8 cellular contexts compared by ENCODE assay signal in genomic region chr11:65920035-65920802, GRCh38. TPM values are rescaled to one million over a fixed set of nuclear protein-coding genes. Genes with fewer than 3 reads are reported as not detected.
DNase-seq lines count a peak whose midpoint lies in the region; ATAC-seq, FAIRE-seq and TF ChIP-seq lines count a peak whose summit lies in the region.

No MANE protein-coding gene starts in this region.

- no peak for TF ChIP-seq POLR2A in HepG2 (IDR thresholded peaks at IDR 0.05; ENCODE audit: insufficient read depth in 1 of 2, low read depth in 2 of 2, low read length in 2 of 2)
- TF ChIP-seq POLR2A in testis (IDR thresholded peaks at IDR 0.05): no peak
- no peak for TF ChIP-seq POLR2A in GM12891 (IDR thresholded peaks at IDR 0.05; ENCODE audit: low read depth, low read length)

- H3K4me3 Mint-ChIP-seq in activated naive CD8-positive, alpha-beta T cell treated with anti-CD3 and anti-CD28 coated beads, Interleukin-2, amount 50 U/mL, for 24 hours: peak overlapping the region; percentile 90

- peak overlapping the region; percentile 71 for H3K4me3 ChIP-seq in BJ (ENCODE audit: low read depth, low read length)
- peak overlapping the region; percentile 76 to 80 (median 79) for H3K4me3 ChIP-seq in HepG2 (replicated peaks in 1 of 3; ENCODE audit: insufficient read depth in 1 of 3, low read depth in 2 of 3, low read length in 3 of 3)
- H3K4me3 ChIP-seq in testis: peak overlapping the region; percentile 85 to 98

- DNase-seq in BJ (ENCODE audit: low read depth): no peak
- DNase-seq in activated naive CD8-positive, alpha-beta T cell treated with anti-CD3 and anti-CD28 coated beads, Interleukin-2, amount 50 U/mL, for 24 hours: peak; percentile 53
- no peak for DNase-seq in HepG2 (ENCODE audit: low spot score)
- DNase-seq in testis: peak; percentile 54
- DNase-seq in SW 1271 (lab: John Stamatoyannopoulos, UW): no peak
- DNase-seq in cortex of kidney (lab: John Stamatoyannopoulos, UW): no peak
- no peak for DNase-seq in GM12891 (ENCODE audit: insufficient read length, low spot score)

- H3K4me2 ChIP-seq in HepG2 (ENCODE audit: low read depth, low read length): peak overlapping the region; percentile 93

- FAIRE-seq in HepG2 (lab: Jason Lieb, UNC): no peak
- no peak for FAIRE-seq in GM12891 (lab: Jason Lieb, UNC)

- intact Hi-C loops in HepG2 (cut with micrococcal nuclease; ENCODE audit: unreplicated experiment) (no loop called here), testis (cut with DNase I; ENCODE audit: low total_unique reads) (no loop called here)

- no peak for TF ChIP-seq RAD21 in HepG2 (CRISPR knock-in tag; IDR thresholded peaks at IDR 0.05)

- peak; percentile 0 for ATAC-seq in HG02798 (IDR thresholded peaks at IDR 0.05; ENCODE audit: poor library complexity, unreplicated experiment)
- peak; percentile 8 for ATAC-seq in activated naive CD8-positive, alpha-beta T cell treated with anti-CD3 and anti-CD28 coated beads, Interleukin-2, amount 50 U/mL, for 24 hours
- ATAC-seq in HepG2: peak; percentile 17; the same call in 2 of the 3 replicates

- BruUV-seq in HepG2 (replicated peaks; lab: Mats Ljungman, UMichigan): TSS peak; percentile 38

- H4K20me1 ChIP-seq in HepG2 (ENCODE audit: insufficient read depth, low read length): no peaks in the 10 kb centered on the region

- H3K79me2 ChIP-seq in HepG2 (ENCODE audit: insufficient read depth, low read length): peaks cover 11% of the 10 kb centered on the region

- in situ Hi-C loops in HepG2 (cut with HindIII; ENCODE audit: extremely low pct_ligation_motif_present, low pct_unique_long_range_greater_than_20kb): no loop called here

- POLR2A ChIA-PET in BJ (lab: Charles Lee): no interaction called here
- POLR2A ChIA-PET in HepG2 (lab: Yijun Ruan, JAX): interaction anchor here (1.4 to 1.5 kb wide), 2 partner anchors 9 to 30 kb away, joined by 3 to 4 read pairs; partner anchors contain the start of gene CCDC85B

- TF ChIP-seq EP300 in HepG2 (IDR thresholded peaks at IDR 0.05; ENCODE audit: low read depth in 2 of 2, low read length in 2 of 2) (no peak), HepG2 (CRISPR knock-in tag; IDR thresholded peaks at IDR 0.05; ENCODE audit: borderline replicate concordance) (no peak)

- no peaks in the 10 kb centered on the region for H3K9me3 Mint-ChIP-seq in activated naive CD8-positive, alpha-beta T cell treated with anti-CD3 and anti-CD28 coated beads, Interleukin-2, amount 50 U/mL, for 24 hours

- H2AFZ ChIP-seq in HepG2 (ENCODE audit: low read length): no peak overlapping the region

- peak overlapping the region; percentile 68 for H3K9ac ChIP-seq in HepG2 (ENCODE audit: insufficient read depth, low read depth, low read length)

- peaks cover 8% of the 10 kb centered on the region for H3K36me3 Mint-ChIP-seq in activated naive CD8-positive, alpha-beta T cell treated with anti-CD3 and anti-CD28 coated beads, Interleukin-2, amount 50 U/mL, for 24 hours (ENCODE audit: low read depth)

- H3K4me1 ChIP-seq in HepG2 (ENCODE audit: insufficient read depth, low read length): peaks cover 42% of the 10 kb centered on the region
- H3K4me1 ChIP-seq in testis: peaks cover 39% of the 10 kb centered on the region

- peak overlapping the region; percentile 87 for H3K27ac Mint-ChIP-seq in activated naive CD8-positive, alpha-beta T cell treated with anti-CD3 and anti-CD28 coated beads, Interleukin-2, amount 50 U/mL, for 24 hours

- no peaks in the 10 kb centered on the region for H3K9me3 ChIP-seq in HepG2 (ENCODE audit: low read length)
- H3K9me3 ChIP-seq in testis: no peaks in the 10 kb centered on the region

- 71% methylated on average over 16 of the region's 31 CpGs for WGBS in HepG2 (ENCODE audit: low lambda C conversion rate)
- 12 to 16% methylated on average over 9 to 31 of the region's 31 CpGs for WGBS in testis, 2 donors

- CTCF ChIA-PET in BJ (lab: Yijun Ruan, JAX) (interaction anchor here (0.8 to 2.3 kb wide), 4 partner anchors 30 to 68 kb away, joined by 3 to 7 read pairs (median 4); partner anchors contain the start of gene CCDC85B), HepG2 (lab: Yijun Ruan, JAX; ENCODE audit: low intra/inter-chr PET ratio, low total read pairs) (no interaction called here)

- H3K27me3 ChIP-seq in BJ (ENCODE audit: control insufficient read depth, insufficient read depth, low read length): no peaks in the 10 kb centered on the region
- H3K27me3 ChIP-seq in HepG2 (ENCODE audit: control insufficient read depth in 1 of 2, insufficient read depth in 2 of 2, low read length in 2 of 2): no peaks in the 10 kb centered on the region
- H3K27me3 ChIP-seq in testis: no peaks in the 10 kb centered on the region

- TF ChIP-seq CTCF in BJ (IDR thresholded peaks at IDR 0.05; ENCODE audit: insufficient read depth, low read depth, low read length) (no peak), HepG2 (CRISPR knock-in tag; IDR thresholded peaks at IDR 0.05) (no peak), testis (IDR thresholded peaks at IDR 0.05) (no peak)

- no peaks in the 10 kb centered on the region for H3K27me3 Mint-ChIP-seq in activated naive CD8-positive, alpha-beta T cell treated with anti-CD3 and anti-CD28 coated beads, Interleukin-2, amount 50 U/mL, for 24 hours

- H3K4me1 Mint-ChIP-seq in activated naive CD8-positive, alpha-beta T cell treated with anti-CD3 and anti-CD28 coated beads, Interleukin-2, amount 50 U/mL, for 24 hours: peaks cover 41% of the 10 kb centered on the region

- H3K36me3 ChIP-seq in BJ (ENCODE audit: control insufficient read depth, insufficient read depth, low read length) (peaks cover 12% of the 10 kb centered on the region), HepG2 (replicated peaks in 1 of 2; ENCODE audit: control insufficient read depth in 1 of 2, insufficient read depth in 2 of 2, low read length in 2 of 2) (no peaks in the 10 kb centered on the region; a peak in 1 of 5 replicates), testis (ENCODE audit: low read depth, missing control alignments) (no peaks in the 10 kb centered on the region)

- H3K27ac ChIP-seq in HepG2 (ENCODE audit: extremely low read length, insufficient read depth, low read length) (no peak overlapping the region), testis (peak overlapping the region; percentile 88 to 97)

RNA-seq across cellular contexts. Expression of gene DRAP1, which starts 1.0 kb away (rescaled TPM):
- polyA plus RNA-seq in BJ (2011; rRNA removed) (137 and 141 TPM in 2 replicates), HepG2 (2011; rRNA removed) (44.6 and 46.8 TPM in 2 replicates), testis (ENCODE audit: insufficient read depth, low read depth, low replicate concordance) (304 TPM)
- polyA minus RNA-seq in BJ (2011; rRNA and poly(A)+ RNA removed): 43.8 and 54.5 TPM in 2 replicates
- total RNA-seq in HepG2 (2016; rRNA removed; fragmentation: Illumina TruSeq; extraction: Trizol) (31.5 and 52.3 TPM in 2 replicates), testis (100 to 1,000 TPM; 215 to 243 TPM)
- 32.1 and 35.5 TPM in 2 replicates for total RNA-seq in HepG2 (2016; cell fraction: cytosol; rRNA removed; fragmentation: Illumina TruSeq; extraction: Trizol; ENCODE audit: low read depth)
- 29.7 and 54.9 TPM in 2 replicates for total RNA-seq in HepG2 (2016; cell fraction: insoluble cytoplasmic fraction; rRNA removed; fragmentation: Illumina TruSeq; extraction: Trizol)
- total RNA-seq in HepG2 (2016; cell fraction: membrane; rRNA removed; fragmentation: Illumina TruSeq; extraction: Trizol): 34.4 and 36.2 TPM in 2 replicates
- total RNA-seq in HepG2 (2016; cell fraction: nucleus; rRNA removed; fragmentation: Illumina TruSeq; extraction: Trizol): 27.2 and 28.4 TPM in 2 replicates
- polyA plus RNA-seq in HepG2 (2011; cell fraction: cytosol; rRNA removed): 49.1 and 57.2 TPM in 2 replicates
- polyA plus RNA-seq in HepG2 (2011; cell fraction: nucleus; rRNA removed): 60.0 and 61.5 TPM in 2 replicates
- 65.4 and 72.6 TPM in 2 replicates for polyA plus RNA-seq in HepG2 (2012)
- polyA plus RNA-seq in HepG2 (2016; cell fraction: cytosol; fragmentation: Illumina TruSeq; extraction: Trizol; ENCODE audit: low read depth): 41.4 and 45.7 TPM in 2 replicates
- polyA plus RNA-seq in HepG2 (2016; cell fraction: insoluble cytoplasmic fraction; fragmentation: Illumina TruSeq; extraction: Trizol; ENCODE audit: low read depth): 38.9 and 53.1 TPM in 2 replicates
- 47.1 TPM in 2 replicates for polyA plus RNA-seq in HepG2 (2016; cell fraction: membrane; fragmentation: Illumina TruSeq; extraction: Trizol; ENCODE audit: low read depth)
- 78.1 and 86.0 TPM in 2 replicates for polyA plus RNA-seq in HepG2 (2016; cell fraction: nucleus; fragmentation: Illumina TruSeq; extraction: Trizol; ENCODE audit: insufficient read depth, low read depth)
- 10.1 and 14.3 TPM in 2 replicates for polyA minus RNA-seq in HepG2 (2011; rRNA and poly(A)+ RNA removed; ENCODE audit: low replicate concordance)
- 12.9 and 15.7 TPM in 2 replicates for polyA minus RNA-seq in HepG2 (2011; cell fraction: cytosol; rRNA and poly(A)+ RNA removed)
- 3.5 and 6.6 TPM in 2 replicates for polyA minus RNA-seq in HepG2 (2011; cell fraction: nucleus; rRNA and poly(A)+ RNA removed)
- polyA plus RNA-seq in GM12891 (2012; ENCODE audit: low read depth, missing spikeins): 144 TPM

RNA-seq across cellular contexts. Expression of gene C11orf68, which starts 1.4 kb away (rescaled TPM):
- polyA plus RNA-seq in BJ (2011; rRNA removed) (49.8 and 81.9 TPM in 2 replicates), HepG2 (2011; rRNA removed) (28.3 and 37.2 TPM in 2 replicates), testis (ENCODE audit: insufficient read depth, low read depth, low replicate concordance) (89.2 TPM)
- 47.9 and 68.0 TPM in 2 replicates for polyA minus RNA-seq in BJ (2011; rRNA and poly(A)+ RNA removed)
- total RNA-seq in HepG2 (2016; rRNA removed; fragmentation: Illumina TruSeq; extraction: Trizol) (8.4 and 10.0 TPM in 2 replicates), testis (10 to 100 TPM; 54.4 to 54.8 TPM)
- 3.6 and 3.9 TPM in 2 replicates for total RNA-seq in HepG2 (2016; cell fraction: cytosol; rRNA removed; fragmentation: Illumina TruSeq; extraction: Trizol; ENCODE audit: low read depth)
- total RNA-seq in HepG2 (2016; cell fraction: insoluble cytoplasmic fraction; rRNA removed; fragmentation: Illumina TruSeq; extraction: Trizol): 7.4 and 8.6 TPM in 2 replicates
- total RNA-seq in HepG2 (2016; cell fraction: membrane; rRNA removed; fragmentation: Illumina TruSeq; extraction: Trizol): 8.6 and 9.6 TPM in 2 replicates
- total RNA-seq in HepG2 (2016; cell fraction: nucleus; rRNA removed; fragmentation: Illumina TruSeq; extraction: Trizol): 7.0 and 7.1 TPM in 2 replicates
- 23.1 and 32.1 TPM in 2 replicates for polyA plus RNA-seq in HepG2 (2011; cell fraction: cytosol; rRNA removed)
- polyA plus RNA-seq in HepG2 (2011; cell fraction: nucleus; rRNA removed): 31.1 and 33.6 TPM in 2 replicates
- polyA plus RNA-seq in HepG2 (2012): 19.7 and 19.8 TPM in 2 replicates
- polyA plus RNA-seq in HepG2 (2016; cell fraction: cytosol; fragmentation: Illumina TruSeq; extraction: Trizol; ENCODE audit: low read depth): 6.4 and 6.8 TPM in 2 replicates
- polyA plus RNA-seq in HepG2 (2016; cell fraction: insoluble cytoplasmic fraction; fragmentation: Illumina TruSeq; extraction: Trizol; ENCODE audit: low read depth): 21.1 and 22.6 TPM in 2 replicates
- polyA plus RNA-seq in HepG2 (2016; cell fraction: membrane; fragmentation: Illumina TruSeq; extraction: Trizol; ENCODE audit: low read depth): 11.3 and 12.7 TPM in 2 replicates
- polyA plus RNA-seq in HepG2 (2016; cell fraction: nucleus; fragmentation: Illumina TruSeq; extraction: Trizol; ENCODE audit: insufficient read depth, low read depth): 15.2 and 18.0 TPM in 2 replicates
- polyA minus RNA-seq in HepG2 (2011; rRNA and poly(A)+ RNA removed; ENCODE audit: low replicate concordance): 31.8 and 49.3 TPM in 2 replicates
- 21.2 and 24.3 TPM in 2 replicates for polyA minus RNA-seq in HepG2 (2011; cell fraction: cytosol; rRNA and poly(A)+ RNA removed)
- polyA minus RNA-seq in HepG2 (2011; cell fraction: nucleus; rRNA and poly(A)+ RNA removed): 14.2 and 14.8 TPM in 2 replicates
- 23.1 TPM for polyA plus RNA-seq in GM12891 (2012; ENCODE audit: low read depth, missing spikeins)

RNA-seq across cellular contexts. Expression of gene FOSL1, which starts 20.0 kb away (rescaled TPM):
- polyA plus RNA-seq in BJ (2011; rRNA removed) (8.2 and 10.3 TPM in 2 replicates), HepG2 (2011; rRNA removed) (2.8 and 4.1 TPM in 2 replicates), testis (ENCODE audit: insufficient read depth, low read depth, low replicate concordance) (1.7 TPM)
- 9.4 and 15.9 TPM in 2 replicates for polyA minus RNA-seq in BJ (2011; rRNA and poly(A)+ RNA removed)
- total RNA-seq in HepG2 (2016; rRNA removed; fragmentation: Illumina TruSeq; extraction: Trizol) (3.1 and 4.0 TPM in 2 replicates), testis (1 to 10 TPM; 1.7 to 2.0 TPM)
- total RNA-seq in HepG2 (2016; cell fraction: cytosol; rRNA removed; fragmentation: Illumina TruSeq; extraction: Trizol; ENCODE audit: low read depth): 1.9 and 2.0 TPM in 2 replicates
- 3.1 and 3.9 TPM in 2 replicates for total RNA-seq in HepG2 (2016; cell fraction: insoluble cytoplasmic fraction; rRNA removed; fragmentation: Illumina TruSeq; extraction: Trizol)
- total RNA-seq in HepG2 (2016; cell fraction: membrane; rRNA removed; fragmentation: Illumina TruSeq; extraction: Trizol): 3.6 and 3.8 TPM in 2 replicates
- 2.9 and 3.0 TPM in 2 replicates for total RNA-seq in HepG2 (2016; cell fraction: nucleus; rRNA removed; fragmentation: Illumina TruSeq; extraction: Trizol)
- polyA plus RNA-seq in HepG2 (2011; cell fraction: cytosol; rRNA removed): 1.2 and 1.3 TPM in 2 replicates
- 5.4 and 6.6 TPM in 2 replicates for polyA plus RNA-seq in HepG2 (2011; cell fraction: nucleus; rRNA removed)
- 3.6 and 8.7 TPM in 2 replicates for polyA plus RNA-seq in HepG2 (2012)
- 3.2 and 3.7 TPM in 2 replicates for polyA plus RNA-seq in HepG2 (2016; cell fraction: cytosol; fragmentation: Illumina TruSeq; extraction: Trizol; ENCODE audit: low read depth)
- 10.6 and 14.5 TPM in 2 replicates for polyA plus RNA-seq in HepG2 (2016; cell fraction: insoluble cytoplasmic fraction; fragmentation: Illumina TruSeq; extraction: Trizol; ENCODE audit: low read depth)
- polyA plus RNA-seq in HepG2 (2016; cell fraction: membrane; fragmentation: Illumina TruSeq; extraction: Trizol; ENCODE audit: low read depth): 7.3 and 8.5 TPM in 2 replicates
- 9.9 and 15.5 TPM in 2 replicates for polyA plus RNA-seq in HepG2 (2016; cell fraction: nucleus; fragmentation: Illumina TruSeq; extraction: Trizol; ENCODE audit: insufficient read depth, low read depth)
- polyA minus RNA-seq in HepG2 (2011; rRNA and poly(A)+ RNA removed; ENCODE audit: low replicate concordance): 3.5 and 6.1 TPM in 2 replicates
- polyA minus RNA-seq in HepG2 (2011; cell fraction: cytosol; rRNA and poly(A)+ RNA removed): 1.2 and 1.6 TPM in 2 replicates
- 3.0 and 3.9 TPM in 2 replicates for polyA minus RNA-seq in HepG2 (2011; cell fraction: nucleus; rRNA and poly(A)+ RNA removed)
- 3.7 TPM for polyA plus RNA-seq in GM12891 (2012; ENCODE audit: low read depth, missing spikeins)

RNA-seq across cellular contexts. Expression of gene TSGA10IP, which starts 25.1 kb away (rescaled TPM):
- not detected in 2 replicates for polyA plus RNA-seq in BJ (2011; rRNA removed)
- not detected in 2 replicates for polyA minus RNA-seq in BJ (2011; rRNA and poly(A)+ RNA removed)
- not detected in 2 replicates for total RNA-seq in HepG2 (2016; rRNA removed; fragmentation: Illumina TruSeq; extraction: Trizol)
- not detected in 2 replicates for total RNA-seq in HepG2 (2016; cell fraction: cytosol; rRNA removed; fragmentation: Illumina TruSeq; extraction: Trizol; ENCODE audit: low read depth)
- total RNA-seq in HepG2 (2016; cell fraction: insoluble cytoplasmic fraction; rRNA removed; fragmentation: Illumina TruSeq; extraction: Trizol): 0.12 TPM in 1 of 2 replicates, not detected in the other
- not detected in 2 replicates for total RNA-seq in HepG2 (2016; cell fraction: membrane; rRNA removed; fragmentation: Illumina TruSeq; extraction: Trizol)
- total RNA-seq in HepG2 (2016; cell fraction: nucleus; rRNA removed; fragmentation: Illumina TruSeq; extraction: Trizol): not detected in 2 replicates
- polyA plus RNA-seq in HepG2 (2011; rRNA removed): 0.07 TPM in 1 of 2 replicates, not detected in the other
- 0.05 and 0.12 TPM in 2 replicates for polyA plus RNA-seq in HepG2 (2011; cell fraction: cytosol; rRNA removed)
- polyA plus RNA-seq in HepG2 (2011; cell fraction: nucleus; rRNA removed): 0.21 and 0.23 TPM in 2 replicates
- 0.07 and 0.12 TPM in 2 replicates for polyA plus RNA-seq in HepG2 (2012)
- 0.24 TPM in 1 of 2 replicates, not detected in the other for polyA plus RNA-seq in HepG2 (2016; cell fraction: cytosol; fragmentation: Illumina TruSeq; extraction: Trizol; ENCODE audit: low read depth)
- polyA plus RNA-seq in HepG2 (2016; cell fraction: insoluble cytoplasmic fraction; fragmentation: Illumina TruSeq; extraction: Trizol; ENCODE audit: low read depth): not detected in 2 replicates
- not detected in 2 replicates for polyA plus RNA-seq in HepG2 (2016; cell fraction: membrane; fragmentation: Illumina TruSeq; extraction: Trizol; ENCODE audit: low read depth)
- polyA plus RNA-seq in HepG2 (2016; cell fraction: nucleus; fragmentation: Illumina TruSeq; extraction: Trizol; ENCODE audit: insufficient read depth, low read depth): not detected in 2 replicates
- 0.12 TPM in 1 of 2 replicates, not detected in the other for polyA minus RNA-seq in HepG2 (2011; rRNA and poly(A)+ RNA removed; ENCODE audit: low replicate concordance)
- polyA minus RNA-seq in HepG2 (2011; cell fraction: cytosol; rRNA and poly(A)+ RNA removed): not detected in 2 replicates
- 0.37 TPM in 1 of 2 replicates, not detected in the other for polyA minus RNA-seq in HepG2 (2011; cell fraction: nucleus; rRNA and poly(A)+ RNA removed)
- 1 to 10 TPM; 5.4 to 5.5 TPM for total RNA-seq in testis
- polyA plus RNA-seq in testis (ENCODE audit: insufficient read depth, low read depth, low replicate concordance): 17.8 TPM
- not detected for polyA plus RNA-seq in GM12891 (2012; ENCODE audit: low read depth, missing spikeins)

RNA-seq across cellular contexts. Expression of gene CCDC85B, which starts 29.7 kb away (rescaled TPM):
- polyA plus RNA-seq in BJ (2011; rRNA removed): 23.7 and 33.4 TPM in 2 replicates
- 2.7 and 3.3 TPM in 2 replicates for polyA minus RNA-seq in BJ (2011; rRNA and poly(A)+ RNA removed)
- total RNA-seq in HepG2 (2016; rRNA removed; fragmentation: Illumina TruSeq; extraction: Trizol): 15.7 and 19.5 TPM in 2 replicates
- total RNA-seq in HepG2 (2016; cell fraction: cytosol; rRNA removed; fragmentation: Illumina TruSeq; extraction: Trizol; ENCODE audit: low read depth): 22.9 and 27.3 TPM in 2 replicates
- total RNA-seq in HepG2 (2016; cell fraction: insoluble cytoplasmic fraction; rRNA removed; fragmentation: Illumina TruSeq; extraction: Trizol): 14.5 and 18.4 TPM in 2 replicates
- 26.1 and 34.5 TPM in 2 replicates for total RNA-seq in HepG2 (2016; cell fraction: membrane; rRNA removed; fragmentation: Illumina TruSeq; extraction: Trizol)
- 7.5 and 8.0 TPM in 2 replicates for total RNA-seq in HepG2 (2016; cell fraction: nucleus; rRNA removed; fragmentation: Illumina TruSeq; extraction: Trizol)
- polyA plus RNA-seq in HepG2 (2011; rRNA removed): 8.2 and 11.4 TPM in 2 replicates
- polyA plus RNA-seq in HepG2 (2011; cell fraction: cytosol; rRNA removed): 17.2 and 32.9 TPM in 2 replicates
- polyA plus RNA-seq in HepG2 (2011; cell fraction: nucleus; rRNA removed): 8.9 and 11.3 TPM in 2 replicates
- polyA plus RNA-seq in HepG2 (2012): 12.6 and 14.2 TPM in 2 replicates
- 40.1 and 40.5 TPM in 2 replicates for polyA plus RNA-seq in HepG2 (2016; cell fraction: cytosol; fragmentation: Illumina TruSeq; extraction: Trizol; ENCODE audit: low read depth)
- polyA plus RNA-seq in HepG2 (2016; cell fraction: insoluble cytoplasmic fraction; fragmentation: Illumina TruSeq; extraction: Trizol; ENCODE audit: low read depth): 21.1 and 23.0 TPM in 2 replicates
- polyA plus RNA-seq in HepG2 (2016; cell fraction: membrane; fragmentation: Illumina TruSeq; extraction: Trizol; ENCODE audit: low read depth): 35.5 and 37.3 TPM in 2 replicates
- 15.1 and 21.9 TPM in 2 replicates for polyA plus RNA-seq in HepG2 (2016; cell fraction: nucleus; fragmentation: Illumina TruSeq; extraction: Trizol; ENCODE audit: insufficient read depth, low read depth)
- polyA minus RNA-seq in HepG2 (2011; rRNA and poly(A)+ RNA removed; ENCODE audit: low replicate concordance): 5.6 and 5.8 TPM in 2 replicates
- 8.2 and 10.7 TPM in 2 replicates for polyA minus RNA-seq in HepG2 (2011; cell fraction: cytosol; rRNA and poly(A)+ RNA removed)
- 1.9 and 4.5 TPM in 2 replicates for polyA minus RNA-seq in HepG2 (2011; cell fraction: nucleus; rRNA and poly(A)+ RNA removed)
- 100 to 1,000 TPM in 1 of 2 donors, 10 to 100 TPM in 1; 77.1 to 102 TPM for total RNA-seq in testis
- polyA plus RNA-seq in testis (ENCODE audit: insufficient read depth, low read depth, low replicate concordance): 17.1 TPM
- 39.0 TPM for polyA plus RNA-seq in GM12891 (2012; ENCODE audit: low read depth, missing spikeins)

Comparison
In these comparisons a context has a peak if more than half of its experiments do, and no peak if none do; other contexts are left out.
1. DNase-seq: peak in activated naive CD8-positive, alpha-beta T cell treated with anti-CD3 and anti-CD28 coated beads, Interleukin-2, amount 50 U/mL, for 24 hours (single experiment) and testis (single experiment); none in BJ (single experiment), HepG2 (single experiment), SW 1271 (0 of 2), cortex of kidney (single experiment) and GM12891 (single experiment).
2. Peak in every context shown above with its lines, with median percentiles within 50 percentile points of each other: H3K4me3 ChIP-seq and ATAC-seq.